1 cellular context compared by ENCODE assay signal in the genomic region with DNA sequence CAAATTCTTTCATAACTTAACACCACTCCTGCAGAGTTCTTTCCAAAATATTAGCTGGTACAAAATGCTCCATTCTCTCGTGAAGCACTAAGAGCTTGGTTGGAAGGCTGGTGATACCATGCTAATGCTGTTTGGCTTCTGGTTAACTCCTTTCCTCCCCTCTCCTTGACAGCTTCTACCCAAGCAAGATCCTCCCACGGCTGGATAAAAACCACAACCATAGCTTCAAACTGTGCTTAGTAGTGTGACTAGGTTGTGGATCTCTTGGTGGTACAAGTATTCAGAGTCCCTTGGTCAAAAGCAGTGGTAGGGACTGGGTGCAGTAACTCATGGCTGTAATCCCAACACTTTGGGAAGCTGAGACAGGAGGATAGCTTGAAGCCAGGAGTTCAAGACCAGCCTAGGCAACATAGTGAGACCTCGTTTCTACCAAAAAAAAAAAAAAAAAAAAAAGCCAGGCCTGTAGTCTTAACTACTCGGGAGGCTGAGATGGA.
TF ChIP-seq lines count a peak whose summit lies in the region.

No MANE protein-coding gene starts in this region.

TF ChIP-seq in K562, 482 proteins besides CTCF, POLR2A, EP300 and RAD21:
- TF ChIP-seq CHCHD3 (CRISPR knock-in tag; IDR thresholded peaks at IDR 0.05) (no peak), CTBP1 (IDR thresholded peaks at IDR 0.05; ENCODE audit: borderline replicate concordance) (no peak), ZNF586 (CRISPR knock-in tag; conservative IDR thresholded peaks at IDR 0.05) (no peak), FIP1L1 (IDR thresholded peaks at IDR 0.05; ENCODE audit: low read depth, low read length, poor library complexity, severe bottlenecking) (no peak)
- TF ChIP-seq, protein P1, sequence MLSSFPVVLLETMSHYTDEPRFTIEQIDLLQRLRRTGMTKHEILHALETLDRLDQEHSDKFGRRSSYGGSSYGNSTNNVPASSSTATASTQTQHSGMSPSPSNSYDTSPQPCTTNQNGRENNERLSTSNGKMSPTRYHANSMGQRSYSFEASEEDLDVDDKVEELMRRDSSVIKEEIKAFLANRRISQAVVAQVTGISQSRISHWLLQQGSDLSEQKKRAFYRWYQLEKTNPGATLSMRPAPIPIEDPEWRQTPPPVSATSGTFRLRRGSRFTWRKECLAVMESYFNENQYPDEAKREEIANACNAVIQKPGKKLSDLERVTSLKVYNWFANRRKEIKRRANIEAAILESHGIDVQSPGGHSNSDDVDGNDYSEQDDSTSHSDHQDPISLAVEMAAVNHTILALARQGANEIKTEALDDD (IDR thresholded peaks at IDR 0.05), result peak; percentile 70; the same call in 1 of the 2 replicates
- TF ChIP-seq, protein P2, sequence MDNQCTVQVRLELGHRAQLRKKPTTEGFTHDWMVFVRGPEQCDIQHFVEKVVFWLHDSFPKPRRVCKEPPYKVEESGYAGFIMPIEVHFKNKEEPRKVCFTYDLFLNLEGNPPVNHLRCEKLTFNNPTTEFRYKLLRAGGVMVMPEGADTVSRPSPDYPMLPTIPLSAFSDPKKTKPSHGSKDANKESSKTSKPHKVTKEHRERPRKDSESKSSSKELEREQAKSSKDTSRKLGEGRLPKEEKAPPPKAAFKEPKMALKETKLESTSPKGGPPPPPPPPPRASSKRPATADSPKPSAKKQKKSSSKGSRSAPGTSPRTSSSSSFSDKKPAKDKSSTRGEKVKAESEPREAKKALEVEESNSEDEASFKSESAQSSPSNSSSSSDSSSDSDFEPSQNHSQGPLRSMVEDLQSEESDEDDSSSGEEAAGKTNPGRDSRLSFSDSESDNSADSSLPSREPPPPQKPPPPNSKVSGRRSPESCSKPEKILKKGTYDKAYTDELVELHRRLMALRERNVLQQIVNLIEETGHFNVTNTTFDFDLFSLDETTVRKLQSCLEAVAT (IDR thresholded peaks at IDR 0.05), result no peak
